Comparison of ENCODE assay signal across 16 cellular contexts in the genomic region with DNA sequence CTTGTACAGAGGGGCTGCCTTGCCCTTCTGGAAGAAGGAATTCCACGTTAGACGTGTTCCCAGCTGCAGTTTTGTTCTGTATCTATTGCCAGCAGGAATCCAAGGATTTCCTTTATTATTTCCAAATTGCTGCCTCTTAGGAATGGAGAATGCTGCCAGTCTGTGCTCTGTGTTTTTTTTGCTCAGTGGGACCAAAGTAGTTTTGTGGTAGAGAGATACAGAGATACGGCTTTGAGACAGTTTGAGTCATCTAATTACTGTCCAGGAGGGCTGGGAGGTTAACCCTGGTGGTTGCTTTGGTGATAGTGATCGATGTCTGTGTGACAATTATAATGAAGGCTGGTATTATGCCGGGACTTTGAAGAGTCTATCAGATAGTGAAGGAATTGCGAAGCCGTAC. TPM values are rescaled to one million over a fixed set of nuclear protein-coding genes. Genes with fewer than 3 reads are reported as not detected.
DNase-seq lines count a peak whose midpoint lies in the region; ATAC-seq and TF ChIP-seq lines count a peak whose summit lies in the region.
"Had no signal": no experiment of that assay in that cellular context is flagged by ENCODE, and none has a peak within 500 bp of the region (broad histone marks: within the 10 kb centered on the region; RNA-seq: fewer than 3 reads in every experiment).

No MANE protein-coding gene starts in this region.

- no peak overlapping the region for H2BK12ac ChIP-seq in mesenchymal stem cell (ENCODE audit: low read length in 2 of 2)

- no peaks in the 10 kb centered on the region for H3K27me3 ChIP-seq in mesenchymal stem cell (ENCODE audit: control insufficient read depth in 1 of 2, insufficient read depth in 1 of 2, low read length in 2 of 2)
- H3K27me3 ChIP-seq: pancreas had no signal

- H3K4ac ChIP-seq in mesenchymal stem cell (ENCODE audit: low read depth in 1 of 2, low read length in 2 of 2) = no peak overlapping the region

- H3K4me1 ChIP-seq in HEK293 (ENCODE audit: control insufficient read depth, insufficient read depth, low read length) (peaks cover 14% of the 10 kb centered on the region), mesenchymal stem cell (ENCODE audit: control insufficient read depth, insufficient read depth, low read depth, low read length) (peaks cover 49% of the 10 kb centered on the region)

- CTCF ChIA-PET in HEK293 (lab: Yijun Ruan, JAX) = interaction anchor here (1.4 to 2.1 kb wide), 2 partner anchors 24 to 89 kb away, joined by 5 to 9 read pairs; no protein-coding TSS in a partner anchor

- H2AK5ac ChIP-seq in mesenchymal stem cell (ENCODE audit: low read length, severe bottlenecking) = no peak overlapping the region

- H4K8ac ChIP-seq in mesenchymal stem cell (ENCODE audit: low read length) = no peak overlapping the region

- WGBS in mesenchymal stem cell = 13% methylated on average over 7 of the region's 7 CpGs

- H3K4me2 ChIP-seq in mesenchymal stem cell (ENCODE audit: low read length, poor library complexity, severe bottlenecking) = no peak overlapping the region

- H3K79me1 ChIP-seq in mesenchymal stem cell (replicated peaks; ENCODE audit: low read length, poor library complexity, severe bottlenecking) = peaks cover 19% of the 10 kb centered on the region

- H2BK5ac ChIP-seq in mesenchymal stem cell (ENCODE audit: low read depth, low read length, poor library complexity, severe bottlenecking) = no peak overlapping the region

- H3K18ac ChIP-seq in mesenchymal stem cell (ENCODE audit: low read depth in 1 of 2, low read length in 2 of 2) = peak overlapping the region in 1 of 2 experiments; percentile 14

- H2BK15ac ChIP-seq in mesenchymal stem cell (ENCODE audit: low read depth, poor library complexity, severe bottlenecking) = no peak overlapping the region

- no peak overlapping the region for H3K14ac ChIP-seq in mesenchymal stem cell (ENCODE audit: low read length in 2 of 2)

- no peak for ATAC-seq in HG03108 (IDR thresholded peaks at IDR 0.05; ENCODE audit: unreplicated experiment)
- ATAC-seq in HG03175 (IDR thresholded peaks at IDR 0.05; ENCODE audit: unreplicated experiment) = no peak
- ATAC-seq: activated CD8-positive, alpha-beta T cell treated with anti-CD3 and anti-CD28 coated beads for 36 hours; esophagus mucosa; pancreas had no signal

- no peak overlapping the region for H2BK120ac ChIP-seq in mesenchymal stem cell (ENCODE audit: low read depth, low read length)

- H3K9me3 ChIP-seq in HEK293 (ENCODE audit: control insufficient read depth, insufficient read depth, low read depth, low read length) = no peaks in the 10 kb centered on the region
- no peaks in the 10 kb centered on the region for H3K9me3 ChIP-seq in mesenchymal stem cell (ENCODE audit: control insufficient read depth, low read length)
- H3K9me3 ChIP-seq: pancreas had no signal

- peak overlapping the region; percentile 28 for H3K9ac ChIP-seq in mesenchymal stem cell (ENCODE audit: low read length)

- H3K4me3 ChIP-seq in HEK293 (ENCODE audit: low read depth, low read length) (no peak overlapping the region), mesenchymal stem cell (ENCODE audit: insufficient read depth in 1 of 2, low read depth in 1 of 2, low read length in 2 of 2) (no peak overlapping the region)
- H3K4me3 ChIP-seq: pancreas had no signal

- H2AFZ ChIP-seq in mesenchymal stem cell (ENCODE audit: low read depth, low read length) = no peak overlapping the region

- TF ChIP-seq CTCF in HEK293 (tag by site-specific recombination; IDR thresholded peaks at IDR 0.05) = no peak

- no peak overlapping the region for H3K23ac ChIP-seq in mesenchymal stem cell (ENCODE audit: low read length in 2 of 2)

- DNase-seq in A172 (ENCODE audit: low spot score) (peak; percentile 94), amniotic epithelial cell (ENCODE audit: low read depth) (peak; percentile 69), mesenchymal stem cell (peak; percentile 64), HK-2 (ENCODE audit: unreplicated experiment) (no peak)
- no peak for DNase-seq in activated naive CD4-positive, alpha-beta T cell (lab: John Stamatoyannopoulos, UW)
- DNase-seq: activated CD8-positive, alpha-beta T cell treated with anti-CD3 and anti-CD28 coated beads for 36 hours; activated gamma-delta T cell treated with Interleukin-2 at 50 U/mL for 16 hours; cerebellar nuclear complex; NCI-H446; pancreas; stimulated activated CD8-positive, alpha-beta memory T cell treated with anti-CD3 and anti-CD28 coated beads, Interleukin-4, amount 100 ng/mL, for 48 hours; T-helper 9 cell had no signal

- POLR2A ChIA-PET in HEK293 (lab: Yijun Ruan, JAX) = no interaction called here

- no peak overlapping the region for H3K27ac ChIP-seq in HEK293 (ENCODE audit: extremely low read depth, low read depth, low read length)
- peak overlapping the region; percentile 25 for H3K27ac ChIP-seq in mesenchymal stem cell (ENCODE audit: low read length, poor library complexity, severe bottlenecking)

- H3K36me3 ChIP-seq in HEK293 (ENCODE audit: control insufficient read depth in 2 of 2, insufficient read depth in 1 of 2, low read length in 2 of 2) (no peaks in the 10 kb centered on the region), mesenchymal stem cell (ENCODE audit: control insufficient read depth in 1 of 2, insufficient read depth in 2 of 2, low read depth in 1 of 2, low read length in 2 of 2) (no peaks in the 10 kb centered on the region)
- H3K36me3 ChIP-seq: pancreas had no signal

- no peak overlapping the region for H4K91ac ChIP-seq in mesenchymal stem cell (ENCODE audit: low read length)

TF ChIP-seq in HEK293, 187 proteins besides CTCF, POLR2A, EP300 and RAD21:
- TF ChIP-seq ZNF701 (tag by site-specific recombination; IDR thresholded peaks at IDR 0.05) (no peak), ZIC2 (tag by site-specific recombination; IDR thresholded peaks at IDR 0.05) (peak; percentile 65), SP7 (tag by site-specific recombination; IDR thresholded peaks at IDR 0.05) (peak; percentile 79), TCF7L2 (IDR thresholded peaks at IDR 0.05; ENCODE audit: borderline replicate concordance, low read depth, low read length) (peak; percentile 56; the same call in 1 of the 2 replicates), ZBTB1 (tag by site-specific recombination; IDR thresholded peaks at IDR 0.05) (no peak), MEIS1 (CRISPR knock-in tag; IDR thresholded peaks at IDR 0.05; ENCODE audit: borderline replicate concordance) (no peak)
TF ChIP-seq in HEK293: peak in this region for 3.

RNA-seq across cellular contexts. Expression of a gene that starts 26.3 kb away (rescaled TPM):
- total RNA-seq in A172 (2014; rRNA removed; shearing (Covaris generic)) = 20.4 and 24.4 TPM in 2 replicates
- polyA plus RNA-seq in mesenchymal stem cell (2013, experiment 1 of 2) = 27.5 TPM
- 23.9 TPM for polyA plus RNA-seq in mesenchymal stem cell (2013, experiment 2 of 2)
- total RNA-seq: activated CD8-positive, alpha-beta T cell treated with anti-CD3 and anti-CD28 coated beads for 36 hours had no signal

Comparison
In these comparisons a context has a peak if more than half of its experiments do, and no peak if none do; other contexts are left out.
1. DNase-seq: peak in A172 (single experiment), amniotic epithelial cell (single experiment) and mesenchymal stem cell (single experiment); none in HK-2 (single experiment) and activated naive CD4-positive, alpha-beta T cell (0 of 4).